ENCODE assay signal across 8 cellular contexts in the genomic region with DNA sequence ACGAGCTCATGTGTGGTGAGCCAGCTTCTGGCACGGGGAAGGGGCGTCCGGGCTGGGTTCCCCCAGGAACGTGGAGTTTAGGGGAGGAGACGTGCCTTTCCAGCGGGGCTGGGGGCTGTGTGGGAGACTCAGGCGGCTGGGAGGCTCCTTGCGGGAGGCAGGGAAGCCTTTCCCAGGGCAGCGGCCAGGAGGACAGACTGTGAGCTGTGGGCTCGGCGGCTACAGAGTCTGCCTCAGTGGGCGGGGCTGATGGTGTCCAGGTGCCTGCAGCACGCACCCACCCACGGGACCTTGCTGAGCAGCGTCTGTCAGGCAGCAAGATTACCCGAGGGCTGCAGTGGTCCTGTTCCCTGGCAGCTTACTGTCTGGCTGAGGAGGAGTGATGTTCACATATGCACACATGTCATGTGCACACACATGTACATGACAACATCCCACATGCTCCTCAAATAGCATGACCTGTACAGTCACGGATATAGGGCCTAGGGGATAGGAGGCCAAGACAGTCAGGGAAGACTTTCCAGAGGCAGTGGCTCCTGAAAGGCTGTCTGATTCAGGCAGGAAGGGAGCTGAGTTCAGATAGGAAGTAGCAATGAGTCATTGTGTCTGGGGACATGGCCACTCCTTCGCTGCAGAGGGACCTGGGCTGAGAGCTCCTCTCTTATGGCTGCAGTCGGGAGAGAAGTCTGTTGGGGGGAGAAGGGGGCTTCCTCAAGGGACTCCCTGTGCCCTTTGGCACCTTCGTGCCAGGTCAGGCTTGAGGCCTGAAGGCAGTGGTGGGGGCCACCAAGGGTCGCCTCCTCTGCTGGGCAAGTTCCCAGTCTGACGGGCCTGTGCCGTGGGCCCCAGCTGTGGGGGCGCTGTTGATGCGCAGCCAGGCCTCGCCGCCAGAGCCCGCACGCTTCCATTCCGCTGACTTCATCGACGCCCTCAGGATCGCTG. TPM values are rescaled to one million over a fixed set of nuclear protein-coding genes. Genes with fewer than 3 reads are reported as not detected.
DNase-seq lines count a peak whose midpoint lies in the region; ATAC-seq and TF ChIP-seq lines count a peak whose summit lies in the region.

No MANE protein-coding gene starts in this region.

- intact Hi-C loops in left ventricle myocardium superior (cut with micrococcal nuclease) (no loop called here), natural killer cell (cut with micrococcal nuclease) (no loop called here)

- ATAC-seq in activated T-helper 17 cell treated with anti-CD3 and anti-CD28 coated beads, Interleukin-2, amount 50 U/mL, for 72 hours (replicated peaks), result peak; percentile 52
- ATAC-seq in left ventricle myocardium superior (peak; percentile 79), natural killer cell (no peak), T-helper 17 cell (no peak)

- no peaks in the 10 kb centered on the region for H3K9me3 Mint-ChIP-seq in activated T-helper 17 cell treated with anti-CD3 and anti-CD28 coated beads, Interleukin-2, amount 50 U/mL, for 72 hours
- no peaks in the 10 kb centered on the region for H3K9me3 Mint-ChIP-seq in type B pancreatic cell
- no peaks in the 10 kb centered on the region for H3K9me3 Mint-ChIP-seq in natural killer cell

- H3K27ac Mint-ChIP-seq in activated T-helper 17 cell treated with anti-CD3 and anti-CD28 coated beads, Interleukin-2, amount 50 U/mL, for 72 hours, result no peak overlapping the region
- H3K27ac Mint-ChIP-seq in type B pancreatic cell, result peak overlapping the region; percentile 67
- no peak overlapping the region for H3K27ac Mint-ChIP-seq in natural killer cell
- no peak overlapping the region for H3K27ac Mint-ChIP-seq in T-helper 17 cell

- H3K9me3 ChIP-seq in T-helper 17 cell (ENCODE audit: control insufficient read depth, low read length, poor library complexity, severe bottlenecking), result no peaks in the 10 kb centered on the region

- peaks cover 4% of the 10 kb centered on the region for H3K4me1 Mint-ChIP-seq in activated T-helper 17 cell treated with anti-CD3 and anti-CD28 coated beads, Interleukin-2, amount 50 U/mL, for 72 hours
- H3K4me1 Mint-ChIP-seq in type B pancreatic cell (ENCODE audit: unreplicated experiment) (peaks cover 12% of the 10 kb centered on the region), natural killer cell (no peaks in the 10 kb centered on the region), T-helper 17 cell (no peaks in the 10 kb centered on the region)

- DNase-seq in NOMO-1 treated with DMSO at 0.1 percent for 48 hours (lab: John Stamatoyannopoulos, UW; ENCODE audit: unreplicated experiment), result peak; percentile 13
- no peak for DNase-seq in NOMO-1 treated with dmso at 0.1 percent for 144 hours (lab: John Stamatoyannopoulos, UW; ENCODE audit: unreplicated experiment)
- peak; percentile 72 for DNase-seq in left ventricle myocardium superior
- peak; percentile 65 for DNase-seq in type B pancreatic cell (ENCODE audit: extremely low spot score, unreplicated experiment)
- DNase-seq in natural killer cell, result no peak
- DNase-seq in DMS153 (lab: John Stamatoyannopoulos, UW), result no peak
- DNase-seq in T-helper 17 cell, result no peak

- no peak for TF ChIP-seq CTCF in type B pancreatic cell (conservative IDR thresholded peaks at IDR 0.05)
- no peak for TF ChIP-seq CTCF in natural killer cell (IDR thresholded peaks at IDR 0.05)

- H3K36me3 Mint-ChIP-seq in activated T-helper 17 cell treated with anti-CD3 and anti-CD28 coated beads, Interleukin-2, amount 50 U/mL, for 72 hours (ENCODE audit: low read depth), result no peaks in the 10 kb centered on the region
- H3K36me3 Mint-ChIP-seq in type B pancreatic cell, result peaks cover 7% of the 10 kb centered on the region
- H3K36me3 Mint-ChIP-seq in natural killer cell, result no peaks in the 10 kb centered on the region
- no peaks in the 10 kb centered on the region for H3K36me3 Mint-ChIP-seq in T-helper 17 cell (ENCODE audit: low read depth)

- H3K4me3 Mint-ChIP-seq in activated T-helper 17 cell treated with anti-CD3 and anti-CD28 coated beads, Interleukin-2, amount 50 U/mL, for 72 hours, result no peak overlapping the region
- no peak overlapping the region for H3K4me3 Mint-ChIP-seq in type B pancreatic cell
- no peak overlapping the region for H3K4me3 Mint-ChIP-seq in natural killer cell
- no peak overlapping the region for H3K4me3 Mint-ChIP-seq in T-helper 17 cell

- no peaks in the 10 kb centered on the region for H3K27me3 Mint-ChIP-seq in activated T-helper 17 cell treated with anti-CD3 and anti-CD28 coated beads, Interleukin-2, amount 50 U/mL, for 72 hours
- H3K27me3 Mint-ChIP-seq in type B pancreatic cell, result no peaks in the 10 kb centered on the region
- H3K27me3 Mint-ChIP-seq in natural killer cell (ENCODE audit: low read depth in 2 of 2), result no peaks in the 10 kb centered on the region
- no peaks in the 10 kb centered on the region for H3K27me3 Mint-ChIP-seq in T-helper 17 cell

RNA-seq across cellular contexts. Expression of a gene that starts 23.3 kb away (rescaled TPM):
- 100 to 1,000 TPM; 110 to 138 TPM for total RNA-seq in activated T-helper 17 cell treated with anti-CD3 and anti-CD28 coated beads, Interleukin-2, amount 50 U/mL, for 72 hours
- total RNA-seq in left ventricle myocardium superior (86.7 TPM), type B pancreatic cell (ENCODE audit: low replicate concordance) (102 and 104 TPM in 2 replicates), natural killer cell (100 to 1,000 TPM; 148 to 176 (median 149) TPM), T-helper 17 cell (100 to 1,000 TPM; 134 to 136 TPM)

Comparison
In these comparisons a context has a peak if more than half of its experiments do, and no peak if none do; other contexts are left out.
1. DNase-seq: peak in NOMO-1 treated with DMSO at 0.1 percent for 48 hours (single experiment), left ventricle myocardium superior (single experiment) and type B pancreatic cell (single experiment); none in NOMO-1 treated with dmso at 0.1 percent for 144 hours (single experiment), natural killer cell (single experiment), DMS153 (single experiment) and T-helper 17 cell (0 of 3).
2. ATAC-seq: peak in activated T-helper 17 cell treated with anti-CD3 and anti-CD28 coated beads, Interleukin-2, amount 50 U/mL, for 72 hours (single experiment) and left ventricle myocardium superior (single experiment); none in natural killer cell (0 of 3) and T-helper 17 cell (single experiment).